ENCODE assay signal across 8 cellular contexts in the genomic region with DNA sequence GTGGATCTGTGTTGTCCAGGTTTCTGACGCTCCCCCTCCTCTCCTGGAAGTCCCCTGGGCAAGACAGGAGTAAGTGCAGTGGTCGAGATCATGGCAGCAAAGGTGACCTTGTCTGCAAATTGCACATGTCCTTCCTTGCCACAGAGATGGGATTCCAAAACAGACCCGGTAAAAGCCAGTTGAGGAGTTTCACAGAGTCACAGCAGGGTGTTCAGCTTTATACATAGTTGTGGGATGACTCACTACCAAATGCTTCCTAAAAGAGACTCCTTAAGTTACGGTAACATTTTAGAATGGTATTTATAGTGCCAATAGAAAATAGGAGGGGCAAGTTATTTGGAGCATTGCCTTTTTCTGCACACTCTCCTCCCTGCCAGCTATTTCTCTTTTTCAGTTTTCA.
DNase-seq lines count a peak whose midpoint lies in the region; ATAC-seq, FAIRE-seq and TF ChIP-seq lines count a peak whose summit lies in the region.

No MANE protein-coding gene starts in this region.

- peak overlapping the region; percentile 87 for H3K27ac Mint-ChIP-seq in HFFc6
- H3K27ac Mint-ChIP-seq in activated T-helper 17 cell treated with anti-CD3 and anti-CD28 coated beads, Interleukin-2, amount 50 U/mL, for 72 hours, result no peak overlapping the region

- peak overlapping the region; percentile 24 to 41 (median 35) for H3K9ac ChIP-seq in skeletal muscle tissue (ENCODE audit: low read depth in 1 of 3, low read length in 3 of 3)

- peaks cover 61% of the 10 kb centered on the region for H3K4me1 Mint-ChIP-seq in HFFc6 (ENCODE audit: low read depth)
- H3K4me1 Mint-ChIP-seq in activated T-helper 17 cell treated with anti-CD3 and anti-CD28 coated beads, Interleukin-2, amount 50 U/mL, for 72 hours, result no peaks in the 10 kb centered on the region

- H3K27me3 ChIP-seq in A673 (replicated peaks; ENCODE audit: insufficient read depth, low read depth, low read length, poor library complexity) (no peaks in the 10 kb centered on the region), left ventricle myocardium inferior (ENCODE audit: low read depth) (no peaks in the 10 kb centered on the region), skeletal muscle tissue (ENCODE audit: control insufficient read depth in 3 of 3, insufficient read depth in 3 of 3, low read length in 3 of 3) (no peaks in the 10 kb centered on the region)

- peak overlapping the region; percentile 67 for H3K4me3 Mint-ChIP-seq in HFFc6
- no peak overlapping the region for H3K4me3 Mint-ChIP-seq in activated T-helper 17 cell treated with anti-CD3 and anti-CD28 coated beads, Interleukin-2, amount 50 U/mL, for 72 hours

- FAIRE-seq in GM12891 (lab: Jason Lieb, UNC), result no peak

- no peak for TF ChIP-seq CTCF in A673 (conservative IDR thresholded peaks at IDR 0.05; ENCODE audit: low read depth, low read length)
- TF ChIP-seq CTCF in HFFc6 (IDR thresholded peaks at IDR 0.05), result no peak
- no peak for TF ChIP-seq CTCF in left ventricle myocardium inferior (IDR thresholded peaks at IDR 0.05; ENCODE audit: borderline replicate concordance)

- POLR2A ChIA-PET in A673 (lab: Charles Lee; ENCODE audit: low non-redundant PET), result no interaction called here

- no peaks in the 10 kb centered on the region for H3K36me3 ChIP-seq in A673 (ENCODE audit: insufficient read depth, low read length, poor library complexity, severe bottlenecking)
- H3K36me3 ChIP-seq in left ventricle myocardium inferior, result no peaks in the 10 kb centered on the region
- no peaks in the 10 kb centered on the region for H3K36me3 ChIP-seq in skeletal muscle tissue (ENCODE audit: control insufficient read depth in 3 of 3, insufficient read depth in 3 of 3, low read length in 3 of 3)

- BruUV-seq in A673 (replicated peaks; lab: Mats Ljungman, UMichigan), result no TSS peak

- no peaks in the 10 kb centered on the region for H3K36me3 Mint-ChIP-seq in HFFc6 (ENCODE audit: low read depth)
- no peaks in the 10 kb centered on the region for H3K36me3 Mint-ChIP-seq in activated T-helper 17 cell treated with anti-CD3 and anti-CD28 coated beads, Interleukin-2, amount 50 U/mL, for 72 hours (ENCODE audit: low read depth)

- ATAC-seq in HG03097 (IDR thresholded peaks at IDR 0.05; ENCODE audit: low FRiP score, unreplicated experiment), result no peak
- no peak for ATAC-seq in activated T-helper 17 cell treated with anti-CD3 and anti-CD28 coated beads, Interleukin-2, amount 50 U/mL, for 72 hours (replicated peaks)

- H3K4me3 ChIP-seq in A673 (ENCODE audit: low read depth, low read length, poor library complexity, severe bottlenecking) (no peak overlapping the region), left ventricle myocardium inferior (peak overlapping the region; percentile 26), skeletal muscle tissue (ENCODE audit: low read length in 3 of 3) (peak overlapping the region in 2 of 3 donors; percentile 22 to 38)

- H3K4me1 ChIP-seq in A673 (ENCODE audit: insufficient read depth, low read length, poor library complexity, severe bottlenecking), result peaks cover 34% of the 10 kb centered on the region
- H3K4me1 ChIP-seq in left ventricle myocardium inferior, result peaks cover 46% of the 10 kb centered on the region
- peaks cover 29 to 35% (median 30%) of the 10 kb centered on the region in 3 donors for H3K4me1 ChIP-seq in skeletal muscle tissue (ENCODE audit: control insufficient read depth in 3 of 3, insufficient read depth in 3 of 3, low read length in 3 of 3)

- H3K9me3 Mint-ChIP-seq in HFFc6, result no peaks in the 10 kb centered on the region
- no peaks in the 10 kb centered on the region for H3K9me3 Mint-ChIP-seq in activated T-helper 17 cell treated with anti-CD3 and anti-CD28 coated beads, Interleukin-2, amount 50 U/mL, for 72 hours

- intact Hi-C loops in A673 (cut with micrococcal nuclease; ENCODE audit: unreplicated experiment), result no loop called here
- intact Hi-C loops in left ventricle myocardium inferior (cut with micrococcal nuclease), result no loop called here

- TF ChIP-seq POLR2A in GM12891 (IDR thresholded peaks at IDR 0.05; ENCODE audit: low read depth, low read length), result no peak

- CTCF ChIA-PET in A673 (lab: Charles Lee), result no interaction called here

- peak; percentile 96 for DNase-seq in A673 (ENCODE audit: low spot score)
- peak; percentile 82 for DNase-seq in HFFc6
- peak; percentile 44 for DNase-seq in T1000 (lab: John Stamatoyannopoulos, UW)
- no peak for DNase-seq in left ventricle myocardium inferior
- no peak for DNase-seq in GM12891 (ENCODE audit: insufficient read length, low spot score)

- no peaks in the 10 kb centered on the region for H3K27me3 Mint-ChIP-seq in HFFc6 (ENCODE audit: insufficient read depth)
- H3K27me3 Mint-ChIP-seq in activated T-helper 17 cell treated with anti-CD3 and anti-CD28 coated beads, Interleukin-2, amount 50 U/mL, for 72 hours, result peaks cover 14% of the 10 kb centered on the region

- H3K9me3 ChIP-seq in A673 (ENCODE audit: low read depth, low read length, poor library complexity, severe bottlenecking), result peaks cover 4% of the 10 kb centered on the region
- H3K9me3 ChIP-seq in left ventricle myocardium inferior (replicated peaks), result no peaks in the 10 kb centered on the region
- H3K9me3 ChIP-seq in skeletal muscle tissue (ENCODE audit: control insufficient read depth in 3 of 3, low read length in 3 of 3), result no peaks in the 10 kb centered on the region

- H3K27ac ChIP-seq in A673 (ENCODE audit: low read depth, low read length, poor library complexity, severe bottlenecking) (peak overlapping the region; percentile 82), left ventricle myocardium inferior (replicated peaks) (peak overlapping the region; percentile 82), skeletal muscle tissue (ENCODE audit: low read depth, low read length) (peak overlapping the region; percentile 83)

TF ChIP-seq in GM12891, 5 proteins besides CTCF, POLR2A, EP300 and RAD21:
- no peak for TF ChIP-seq POU2F2 (IDR thresholded peaks at IDR 0.05; ENCODE audit: low read depth, low read length)
- no peak for TF ChIP-seq TAF1 (IDR thresholded peaks at IDR 0.05; ENCODE audit: low read depth, low read length)
- TF ChIP-seq SPI1 (IDR thresholded peaks at IDR 0.05; ENCODE audit: low read depth, low read length), result no peak
- TF ChIP-seq PAX5 (IDR thresholded peaks at IDR 0.05; ENCODE audit: insufficient read depth, low read length, severe bottlenecking), result no peak
- no peak for TF ChIP-seq POLR2AphosphoS5 (IDR thresholded peaks at IDR 0.05; ENCODE audit: low read depth, low read length)
TF ChIP-seq in GM12891: peak in this region for 0.

Comparison
In these comparisons a context has a peak if more than half of its experiments do, and no peak if none do; other contexts are left out.
1. DNase-seq: peak in A673 (single experiment), HFFc6 (single experiment) and T1000 (single experiment); none in left ventricle myocardium inferior (single experiment) and GM12891 (single experiment).
2. Peak in every context shown above with its lines, with median percentiles within 50 percentile points of each other: H3K27ac ChIP-seq.